In genomic region chr19:14390548-14390947, GRCh38 we compare ENCODE assay signal across 1 cellular context.
TF ChIP-seq lines count a peak whose summit lies in the region.

No MANE protein-coding gene starts in this region.

TF ChIP-seq in HepG2, 621 proteins besides CTCF, POLR2A, EP300 and RAD21:
- TF ChIP-seq ZBED4 (CRISPR knock-in tag; IDR thresholded peaks at IDR 0.05; ENCODE audit: borderline replicate concordance) (no peak), ZNF329 (CRISPR knock-in tag; IDR thresholded peaks at IDR 0.05; ENCODE audit: low read depth) (peak; percentile 98)
